10 cellular contexts compared by ENCODE assay signal in genomic region chr6:158686311-158686710, GRCh38. TPM values are rescaled to one million over a fixed set of nuclear protein-coding genes. Genes with fewer than 3 reads are reported as not detected.
DNase-seq lines count a peak whose midpoint lies in the region; ATAC-seq and TF ChIP-seq lines count a peak whose summit lies in the region.
"Had no signal": no experiment of that assay in that cellular context is flagged by ENCODE, and none has a peak within 500 bp of the region (broad histone marks: within the 10 kb centered on the region; RNA-seq: fewer than 3 reads in every experiment).

No MANE protein-coding gene starts in this region.

- POLR2A ChIA-PET in WTC11 (lab: Charles Lee): no interaction called here

- no peaks in the 10 kb centered on the region for H3K27me3 Mint-ChIP-seq in activated T-cell treated with anti-CD3 and anti-CD28 coated beads, Interleukin-2, amount 50 U/mL, for 72 hours (ENCODE audit: low read depth)
- H3K27me3 Mint-ChIP-seq in WTC11 (ENCODE audit: low read depth) (no peaks in the 10 kb centered on the region; the same call in 1 of the 2 replicates), type B pancreatic cell (no peaks in the 10 kb centered on the region)

- DNase-seq in activated T-cell treated with anti-CD3 and anti-CD28 coated beads, Interleukin-2, amount 50 U/mL, for 72 hours: no peak
- DNase-seq in activated T-cell treated with anti-CD3 and anti-CD28 coated beads for 4 hours (no peak), WTC11 (ENCODE audit: low spot score) (no peak), islet precursor cell (peak; percentile 68), type B pancreatic cell (ENCODE audit: extremely low spot score, unreplicated experiment) (peak; percentile 7), RKO (ENCODE audit: low spot score) (no peak), NCI-H1436 treated with DMSO at 0.1 percent for 48 hours (lab: John Stamatoyannopoulos, UW) (no peak), NK-92 (lab: John Stamatoyannopoulos, UW; ENCODE audit: unreplicated experiment) (no peak)
- DNase-seq: kidney glomerular epithelial cell, NCI-H226 had no signal

- CTCF ChIA-PET in WTC11 (lab: Charles Lee): interaction anchor here (1.3 kb wide), 1 partner anchor 26 kb away, joined by 3 read pairs; no protein-coding TSS in a partner anchor

- peaks cover 73% of the 10 kb centered on the region for H3K4me1 Mint-ChIP-seq in activated T-cell treated with anti-CD3 and anti-CD28 coated beads, Interleukin-2, amount 50 U/mL, for 72 hours (ENCODE audit: low read depth)
- peaks cover 17% of the 10 kb centered on the region for H3K4me1 Mint-ChIP-seq in WTC11
- H3K4me1 Mint-ChIP-seq in type B pancreatic cell (ENCODE audit: unreplicated experiment): peaks cover 8% of the 10 kb centered on the region

- H3K9me3 Mint-ChIP-seq in activated T-cell treated with anti-CD3 and anti-CD28 coated beads, Interleukin-2, amount 50 U/mL, for 72 hours: no peaks in the 10 kb centered on the region
- H3K9me3 Mint-ChIP-seq in WTC11 (no peaks in the 10 kb centered on the region), type B pancreatic cell (no peaks in the 10 kb centered on the region)

- H3K4me3 Mint-ChIP-seq in activated T-cell treated with anti-CD3 and anti-CD28 coated beads, Interleukin-2, amount 50 U/mL, for 72 hours: peak overlapping the region; percentile 16 to 20
- no peak overlapping the region for H3K4me3 Mint-ChIP-seq in WTC11
- no peak overlapping the region for H3K4me3 Mint-ChIP-seq in type B pancreatic cell

- no peak for ATAC-seq in activated T-cell treated with anti-CD3 and anti-CD28 coated beads, Interleukin-2, amount 50 U/mL, for 72 hours (replicated peaks in 1 of 2)
- ATAC-seq in WTC11: peak; percentile 79

- peak overlapping the region; percentile 43 for H3K27ac Mint-ChIP-seq in activated T-cell treated with anti-CD3 and anti-CD28 coated beads, Interleukin-2, amount 50 U/mL, for 72 hours
- H3K27ac Mint-ChIP-seq in WTC11 (no peak overlapping the region), type B pancreatic cell (peak overlapping the region; percentile 9)

- peaks cover 24 to 53% of the 10 kb centered on the region in 2 donors for H3K36me3 Mint-ChIP-seq in activated T-cell treated with anti-CD3 and anti-CD28 coated beads, Interleukin-2, amount 50 U/mL, for 72 hours (ENCODE audit: insufficient read depth in 2 of 2)
- H3K36me3 Mint-ChIP-seq in WTC11: no peaks in the 10 kb centered on the region
- no peaks in the 10 kb centered on the region for H3K36me3 Mint-ChIP-seq in type B pancreatic cell

- no peak for TF ChIP-seq CTCF in WTC11 (IDR thresholded peaks at IDR 0.05)
- TF ChIP-seq CTCF in type B pancreatic cell (conservative IDR thresholded peaks at IDR 0.05): no peak

TF ChIP-seq in WTC11, 78 proteins besides CTCF, POLR2A, EP300 and RAD21:
- TF ChIP-seq, protein P1, sequence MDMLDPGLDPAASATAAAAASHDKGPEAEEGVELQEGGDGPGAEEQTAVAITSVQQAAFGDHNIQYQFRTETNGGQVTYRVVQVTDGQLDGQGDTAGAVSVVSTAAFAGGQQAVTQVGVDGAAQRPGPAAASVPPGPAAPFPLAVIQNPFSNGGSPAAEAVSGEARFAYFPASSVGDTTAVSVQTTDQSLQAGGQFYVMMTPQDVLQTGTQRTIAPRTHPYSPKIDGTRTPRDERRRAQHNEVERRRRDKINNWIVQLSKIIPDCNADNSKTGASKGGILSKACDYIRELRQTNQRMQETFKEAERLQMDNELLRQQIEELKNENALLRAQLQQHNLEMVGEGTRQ (CRISPR knock-in tag; IDR thresholded peaks at IDR 0.05): peak; percentile 18; the same call in 1 of the 2 replicates
- no peak for TF ChIP-seq MLX (CRISPR knock-in tag; IDR thresholded peaks at IDR 0.05)

RNA-seq across cellular contexts. Expression of gene SYTL3, which starts 36.5 kb away (rescaled TPM):
- 100 to 1,000 TPM; 267 to 353 TPM for total RNA-seq in activated T-cell treated with anti-CD3 and anti-CD28 coated beads, Interleukin-2, amount 50 U/mL, for 72 hours
- total RNA-seq in WTC11 (2021): 0.27 to 0.39 TPM (median 0.28 TPM) in 3 replicates
- 2.2 and 2.8 TPM in 2 replicates for total RNA-seq in type B pancreatic cell (ENCODE audit: low replicate concordance)

RNA-seq across cellular contexts. Expression of gene DYNLT1, which starts 41.8 kb away (rescaled TPM):
- total RNA-seq in activated T-cell treated with anti-CD3 and anti-CD28 coated beads, Interleukin-2, amount 50 U/mL, for 72 hours: 100 to 1,000 TPM; 111 to 127 TPM
- total RNA-seq in WTC11 (2021): 79.0 to 98.1 TPM (median 91.8 TPM) in 3 replicates
- 138 and 149 TPM in 2 replicates for total RNA-seq in type B pancreatic cell (ENCODE audit: low replicate concordance)

Comparison
In these comparisons a context has a peak if more than half of its experiments do, and no peak if none do; other contexts are left out.
1. DNase-seq: peak in islet precursor cell (single experiment) and type B pancreatic cell (single experiment); none in activated T-cell treated with anti-CD3 and anti-CD28 coated beads, Interleukin-2, amount 50 U/mL, for 72 hours (0 of 2), activated T-cell treated with anti-CD3 and anti-CD28 coated beads for 4 hours (single experiment), WTC11 (single experiment), RKO (single experiment), NCI-H1436 treated with DMSO at 0.1 percent for 48 hours (single experiment) and NK-92 (single experiment).
2. H3K4me3 Mint-ChIP-seq: peak in activated T-cell treated with anti-CD3 and anti-CD28 coated beads, Interleukin-2, amount 50 U/mL, for 72 hours (2 of 2); none in WTC11 (single experiment) and type B pancreatic cell (single experiment).
3. RNA of gene SYTL3, which starts 36.5 kb away (total RNA-seq): 267 to 353 TPM in activated T-cell treated with anti-CD3 and anti-CD28 coated beads, Interleukin-2, amount 50 U/mL, for 72 hours; 2.2 to 2.8 TPM in type B pancreatic cell and 0.27 to 0.39 TPM in WTC11; every median in the first group is over 10 times any median in the second.